In the genomic region with DNA sequence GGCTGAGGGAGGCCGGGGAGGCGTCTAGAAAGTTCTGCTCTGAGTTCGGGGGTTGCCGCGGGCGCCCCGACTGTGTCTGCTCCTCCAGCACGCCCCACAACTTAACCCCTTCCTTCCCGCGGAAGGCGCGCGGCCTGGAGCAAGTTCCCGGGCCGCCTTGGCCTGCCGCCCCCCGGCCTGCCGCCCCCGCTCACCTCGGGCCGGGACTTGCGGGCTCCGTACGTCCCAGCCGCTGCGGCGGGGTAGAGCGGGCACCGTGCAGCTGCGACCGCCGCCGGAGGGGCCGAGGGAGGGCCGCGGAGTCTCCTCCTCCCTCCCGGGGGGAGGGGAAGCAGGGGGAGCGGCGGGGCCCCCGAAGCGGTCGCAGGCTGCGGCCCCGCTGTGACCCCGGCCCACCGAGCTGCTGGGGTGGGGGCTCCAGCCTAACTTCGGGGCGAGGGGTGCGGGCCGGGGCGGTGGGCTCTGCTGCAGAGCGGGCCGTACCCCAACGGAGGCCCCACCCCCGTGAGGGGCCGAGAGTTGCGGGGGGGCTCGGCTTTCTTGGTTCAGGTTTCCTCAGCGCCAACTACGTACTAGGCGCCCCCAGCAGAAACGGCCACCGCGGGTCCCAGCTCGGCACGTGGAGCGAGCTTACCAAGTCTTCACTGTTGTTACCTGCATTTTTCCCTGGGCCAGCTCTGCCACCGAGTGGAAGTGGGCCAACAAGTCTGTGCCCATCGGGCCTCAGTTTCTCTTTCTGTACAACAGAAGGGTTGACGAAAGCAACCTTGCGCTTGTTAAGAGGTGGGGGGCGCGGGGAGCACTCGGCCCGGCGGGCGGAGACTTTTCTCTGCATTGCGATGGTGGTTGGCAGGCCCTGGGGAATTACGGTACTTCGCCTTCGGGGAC, we compare ENCODE assay signal across 8 cellular contexts. TPM values are rescaled to one million over a fixed set of nuclear protein-coding genes. Genes with fewer than 3 reads are reported as not detected.
DNase-seq lines count a peak whose midpoint lies in the region; ATAC-seq and TF ChIP-seq lines count a peak whose summit lies in the region.

A gene (minus strand): TSS at position 266 of the 888 bp plus-strand sequence. CDS start 7,394 bp downstream, outside the sequence.

- H3K4me3 ChIP-seq in OCI-LY7 (ENCODE audit: low read depth, low read length, poor library complexity, severe bottlenecking) (peak within 1 kb of the TSS; percentile 74), right atrium auricular region (peak within 1 kb of the TSS; percentile 83 to 88)

- ATAC-seq in HG02763 (IDR thresholded peaks at IDR 0.05; ENCODE audit: unreplicated experiment): peak; percentile 26

- H3K36me3 ChIP-seq in OCI-LY7 (ENCODE audit: insufficient read depth, low read length) (no peaks in the 10 kb centered on the region), right atrium auricular region (no peaks in the 10 kb centered on the region)

- DNase-seq in NCI-H2171 treated with DMSO at 0.1 percent for 48 hours (lab: John Stamatoyannopoulos, UW) (peak; percentile 22), NCI-H2171 (lab: John Stamatoyannopoulos, UW) (no peak), OCI-LY7 (ENCODE audit: low spot score) (peak; percentile 72), right atrium auricular region (ENCODE audit: low spot score) (peak; percentile 61), renal cortical epithelial cell (ENCODE audit: low read depth) (no peak), NCI-H524 treated with DMSO at 0.1 percent for 48 hours (lab: John Stamatoyannopoulos, UW) (no peak)
- DNase-seq in activated naive CD8-positive, alpha-beta T cell treated with anti-CD3 and anti-CD28 coated beads for 36 hours: peak; percentile 62

- H3K9me3 Mint-ChIP-seq in activated naive CD8-positive, alpha-beta T cell treated with anti-CD3 and anti-CD28 coated beads for 36 hours: no peaks in the 10 kb centered on the region

- H3K4me2 ChIP-seq in OCI-LY7 (ENCODE audit: low read length): peak within 1 kb of the TSS; percentile 95

- H3K27ac Mint-ChIP-seq in activated naive CD8-positive, alpha-beta T cell treated with anti-CD3 and anti-CD28 coated beads for 36 hours: peak within 1 kb of the TSS; percentile 92

- H2AFZ ChIP-seq in OCI-LY7 (ENCODE audit: low read length): peak within 1 kb of the TSS; percentile 66

- H3K79me2 ChIP-seq in OCI-LY7 (ENCODE audit: insufficient read depth, low read depth, low read length): no peaks in the 10 kb centered on the region

- no peaks in the 10 kb centered on the region for H4K20me1 ChIP-seq in OCI-LY7 (ENCODE audit: insufficient read depth, low read length)

- no peaks in the 10 kb centered on the region for H3K9me3 ChIP-seq in OCI-LY7 (ENCODE audit: low read length)
- H3K9me3 ChIP-seq in right atrium auricular region: no peaks in the 10 kb centered on the region

- H3K4me3 Mint-ChIP-seq in activated naive CD8-positive, alpha-beta T cell treated with anti-CD3 and anti-CD28 coated beads for 36 hours: peak within 1 kb of the TSS; percentile 80

- H3K4me1 Mint-ChIP-seq in activated naive CD8-positive, alpha-beta T cell treated with anti-CD3 and anti-CD28 coated beads for 36 hours: peaks cover 59% of the 10 kb centered on the region

- CTCF ChIA-PET in OCI-LY7 (lab: Charles Lee; ENCODE audit: unreplicated experiment): interaction anchor here (0.8 kb wide), 1 partner anchor 13 kb away, joined by 3 read pairs; no protein-coding TSS in a partner anchor

- H3K27ac ChIP-seq in OCI-LY7 (ENCODE audit: low read depth, low read length, poor library complexity, severe bottlenecking): peak within 1 kb of the TSS; percentile 75
- peak within 1 kb of the TSS; percentile 91 to 94 for H3K27ac ChIP-seq in right atrium auricular region

- TF ChIP-seq CTCF in OCI-LY7 (conservative IDR thresholded peaks at IDR 0.05; ENCODE audit: low read length): no peak
- no peak for TF ChIP-seq CTCF in right atrium auricular region (IDR thresholded peaks at IDR 0.05)

- H3K4me1 ChIP-seq in OCI-LY7 (ENCODE audit: insufficient read depth, low read length, poor library complexity, severe bottlenecking): peaks cover 89% of the 10 kb centered on the region
- H3K4me1 ChIP-seq in right atrium auricular region: peaks cover 0 to 51% of the 10 kb centered on the region in 2 donors

- H3K27me3 Mint-ChIP-seq in activated naive CD8-positive, alpha-beta T cell treated with anti-CD3 and anti-CD28 coated beads for 36 hours: no peaks in the 10 kb centered on the region

- intact Hi-C loops in OCI-LY7 (cut with micrococcal nuclease; ENCODE audit: unreplicated experiment): loop anchor here (1.0 to 5.0 kb wide), 3 partner anchors 8 to 74 kb away; a partner anchor contains a TSS

- no peaks in the 10 kb centered on the region for H3K9me2 ChIP-seq in OCI-LY7 (ENCODE audit: insufficient read depth, low read length)

- H3K36me3 Mint-ChIP-seq in activated naive CD8-positive, alpha-beta T cell treated with anti-CD3 and anti-CD28 coated beads for 36 hours: peaks cover 2% of the 10 kb centered on the region

- H3K27me3 ChIP-seq in right atrium auricular region: no peaks in the 10 kb centered on the region

- no TSS peak for BruUV-seq in OCI-LY7 (replicated peaks; lab: Mats Ljungman, UMichigan)

- POLR2A ChIA-PET in OCI-LY7 (lab: Charles Lee): interaction anchor here (0.7 to 3.3 kb wide), 6 partner anchors 8 to 599 kb away, joined by 3 to 14 read pairs (median 4); no protein-coding TSS in a partner anchor

RNA-seq across cellular contexts. Expression of the gene that starts here (rescaled TPM):
- total RNA-seq in OCI-LY7 (2014; rRNA removed; shearing (Covaris generic)): 4.2 and 4.8 TPM in 2 replicates
- 6.7 and 7.1 TPM in 2 replicates for total RNA-seq in OCI-LY7 (2022)
- total RNA-seq in activated naive CD8-positive, alpha-beta T cell treated with anti-CD3 and anti-CD28 coated beads for 36 hours: 10 to 100 TPM in 1 of 2 experiments, 1 to 10 TPM in 1; 8.7 to 10.2 TPM
- 10 to 100 TPM; 11.2 to 15.1 TPM for total RNA-seq in right atrium auricular region
- 13.9 and 27.3 TPM in 2 replicates for total RNA-seq in renal cortical epithelial cell

Comparison
In these comparisons a context has a peak if more than half of its experiments do, and no peak if none do; other contexts are left out.
1. DNase-seq: peak in NCI-H2171 treated with DMSO at 0.1 percent for 48 hours (single experiment), OCI-LY7 (single experiment), activated naive CD8-positive, alpha-beta T cell treated with anti-CD3 and anti-CD28 coated beads for 36 hours (single experiment) and right atrium auricular region (single experiment); none in NCI-H2171 (single experiment), renal cortical epithelial cell (single experiment) and NCI-H524 treated with DMSO at 0.1 percent for 48 hours (single experiment).